3 cellular contexts compared by ENCODE assay signal in genomic region chr4:17763931-17764330, GRCh38.
TF ChIP-seq lines count a peak whose summit lies in the region.

No MANE protein-coding gene starts in this region.

TF ChIP-seq in SK-N-SH, 30 proteins besides CTCF, POLR2A, EP300 and RAD21:
- no peak for TF ChIP-seq FOXJ3 (CRISPR knock-in tag; IDR thresholded peaks at IDR 0.05)

TF ChIP-seq in SK-N-SH treated with all-trans-retinoic acid at 6 μM for 48 hours, 23 proteins besides CTCF, POLR2A, EP300 and RAD21:
- TF ChIP-seq ISL1 (CRISPR knock-in tag; IDR thresholded peaks at IDR 0.05) (no peak), PATZ1 (CRISPR knock-in tag; IDR thresholded peaks at IDR 0.05; ENCODE audit: borderline replicate concordance) (no peak), ZC3H10 (CRISPR knock-in tag; IDR thresholded peaks at IDR 0.05) (no peak), ZNF8 (CRISPR knock-in tag; IDR thresholded peaks at IDR 0.05) (no peak), OSR1 (CRISPR knock-in tag; IDR thresholded peaks at IDR 0.05) (no peak), ZNF70 (CRISPR knock-in tag; IDR thresholded peaks at IDR 0.05) (no peak), SNAI2 (CRISPR knock-in tag; IDR thresholded peaks at IDR 0.05) (no peak), CSRNP3 (CRISPR knock-in tag; IDR thresholded peaks at IDR 0.05) (no peak), ARNTL (CRISPR knock-in tag; IDR thresholded peaks at IDR 0.05; ENCODE audit: borderline replicate concordance, low read depth) (no peak), ESRRG (CRISPR knock-in tag; IDR thresholded peaks at IDR 0.05) (no peak), ZNF565 (CRISPR knock-in tag; conservative IDR thresholded peaks at IDR 0.05; ENCODE audit: low read depth) (no peak), CSDC2 (CRISPR knock-in tag; IDR thresholded peaks at IDR 0.05) (no peak), TCF4 (CRISPR knock-in tag; IDR thresholded peaks at IDR 0.05; ENCODE audit: borderline replicate concordance) (no peak), BACH2 (CRISPR knock-in tag; IDR thresholded peaks at IDR 0.05; ENCODE audit: borderline replicate concordance) (no peak), POU6F1 (CRISPR knock-in tag; IDR thresholded peaks at IDR 0.05; ENCODE audit: borderline replicate concordance, low read depth) (no peak), ZFP3 (CRISPR knock-in tag; IDR thresholded peaks at IDR 0.05) (no peak)
TF ChIP-seq in SK-N-SH treated with all-trans-retinoic acid at 6 μM for 48 hours: peak in this region for 0.

TF ChIP-seq in K562, 482 proteins besides CTCF, POLR2A, EP300 and RAD21:
- TF ChIP-seq NFIC (IDR thresholded peaks at IDR 0.05) (peak; percentile 29; the same call in 1 of the 2 replicates), NRF1 (conservative IDR thresholded peaks at IDR 0.05 in 1 of 2, IDR thresholded peaks at IDR 0.05 in 1 of 2) (no peak)
